In genomic region chr5:21919417-21920022, GRCh38 we compare ENCODE assay signal across 8 cellular contexts.
DNase-seq lines count a peak whose midpoint lies in the region; ATAC-seq and TF ChIP-seq lines count a peak whose summit lies in the region.

No MANE protein-coding gene starts in this region.

- peaks cover 6% of the 10 kb centered on the region for H3K4me1 Mint-ChIP-seq in MCF 10A (ENCODE audit: insufficient read depth, unreplicated experiment)
- no peaks in the 10 kb centered on the region for H3K4me1 Mint-ChIP-seq in activated T-cell treated with anti-CD3 and anti-CD28 coated beads, Interleukin-2, amount 50 U/mL, for 4 hours (ENCODE audit: low read depth)

- ATAC-seq in GM21360 (IDR thresholded peaks at IDR 0.05; ENCODE audit: unreplicated experiment): peak; percentile 97
- peak; percentile 98 for ATAC-seq in HG03442 (IDR thresholded peaks at IDR 0.05; ENCODE audit: unreplicated experiment)
- no peak for ATAC-seq in activated T-cell treated with anti-CD3 and anti-CD28 coated beads, Interleukin-2, amount 50 U/mL, for 4 hours

- no peak overlapping the region for H3K27ac Mint-ChIP-seq in MCF 10A (ENCODE audit: low read depth, unreplicated experiment)

- TF ChIP-seq CTCF in MCF 10A (IDR thresholded peaks at IDR 0.05; ENCODE audit: unreplicated experiment) (peak; percentile 65), thyroid gland (IDR thresholded peaks at IDR 0.05) (peak in 2 of 6 experiments; percentile 23 to 42)

- no peaks in the 10 kb centered on the region for H3K9me3 Mint-ChIP-seq in MCF 10A (ENCODE audit: unreplicated experiment)
- H3K9me3 Mint-ChIP-seq in activated T-cell treated with anti-CD3 and anti-CD28 coated beads, Interleukin-2, amount 50 U/mL, for 4 hours: peaks cover 19% of the 10 kb centered on the region

- no peaks in the 10 kb centered on the region for H3K27me3 Mint-ChIP-seq in MCF 10A (ENCODE audit: insufficient read depth, unreplicated experiment)
- no peaks in the 10 kb centered on the region for H3K27me3 Mint-ChIP-seq in activated T-cell treated with anti-CD3 and anti-CD28 coated beads, Interleukin-2, amount 50 U/mL, for 4 hours (ENCODE audit: low read depth)

- POLR2A ChIA-PET in MCF 10A (lab: Yijun Ruan, JAX): no interaction called here

- H3K9me3 ChIP-seq in thyroid gland: no peaks in the 10 kb centered on the region

- no peak overlapping the region for H3K4me3 ChIP-seq in thyroid gland (replicated peaks in 1 of 3)

- 19 to 29% methylated on average over 8 of the region's 8 CpGs for WGBS in thyroid gland, 2 donors

- H3K36me3 ChIP-seq in thyroid gland: no peaks in the 10 kb centered on the region

- no peaks in the 10 kb centered on the region for H3K36me3 Mint-ChIP-seq in MCF 10A (ENCODE audit: insufficient read depth, unreplicated experiment)
- no peaks in the 10 kb centered on the region for H3K36me3 Mint-ChIP-seq in activated T-cell treated with anti-CD3 and anti-CD28 coated beads, Interleukin-2, amount 50 U/mL, for 4 hours (ENCODE audit: insufficient read depth)

- H3K27ac ChIP-seq in thyroid gland: no peak overlapping the region

- no peak for TF ChIP-seq POLR2A in thyroid gland (IDR thresholded peaks at IDR 0.05)

- intact Hi-C loops in MCF 10A (cut with micrococcal nuclease) (loop anchor here (1.0 to 5.0 kb wide), 3 partner anchors 102 to 1219 kb away; no protein-coding TSS in a partner anchor), thyroid gland (cut with DNase I) (no loop called here)

- H3K4me3 Mint-ChIP-seq in MCF 10A (ENCODE audit: unreplicated experiment): no peak overlapping the region
- no peak overlapping the region for H3K4me3 Mint-ChIP-seq in activated T-cell treated with anti-CD3 and anti-CD28 coated beads, Interleukin-2, amount 50 U/mL, for 4 hours

- no peaks in the 10 kb centered on the region for H3K4me1 ChIP-seq in thyroid gland

- BruUV-seq in MCF 10A (replicated peaks; lab: Mats Ljungman, UMichigan): no TSS peak

- peak; percentile 50 for DNase-seq in ELR (ENCODE audit: low read depth)
- DNase-seq in NCI-H524 treated with DMSO at 0.1 percent for 48 hours (lab: John Stamatoyannopoulos, UW): peak; percentile 46
- peak; percentile 59 for DNase-seq in MCF 10A (ENCODE audit: unreplicated experiment)
- DNase-seq in medulla oblongata (ENCODE audit: extremely low spot score): peak; percentile 69
- no peak for DNase-seq in activated T-cell treated with anti-CD3 and anti-CD28 coated beads, Interleukin-2, amount 50 U/mL, for 4 hours
- DNase-seq in thyroid gland: no peak

- no peaks in the 10 kb centered on the region for H3K27me3 ChIP-seq in thyroid gland

- CTCF ChIA-PET in MCF 10A (lab: Yijun Ruan, JAX): interaction anchor here (0.6 to 1.7 kb wide), 9 partner anchors 11 to 1247 kb away, joined by 3 to 9 read pairs (median 3); no protein-coding TSS in a partner anchor

Comparison
In these comparisons a context has a peak if more than half of its experiments do, and no peak if none do; other contexts are left out.
1. DNase-seq: peak in ELR (single experiment), NCI-H524 treated with DMSO at 0.1 percent for 48 hours (single experiment), MCF 10A (single experiment) and medulla oblongata (single experiment); none in activated T-cell treated with anti-CD3 and anti-CD28 coated beads, Interleukin-2, amount 50 U/mL, for 4 hours (single experiment) and thyroid gland (0 of 2).
2. ATAC-seq: peak in GM21360 (single experiment) and HG03442 (single experiment); none in activated T-cell treated with anti-CD3 and anti-CD28 coated beads, Interleukin-2, amount 50 U/mL, for 4 hours (0 of 2).